In genomic region chr9:14353222-14354056, GRCh38 we compare ENCODE assay signal across 8 cellular contexts. TPM values are rescaled to one million over a fixed set of nuclear protein-coding genes. Genes with fewer than 3 reads are reported as not detected.
DNase-seq lines count a peak whose midpoint lies in the region; ATAC-seq and TF ChIP-seq lines count a peak whose summit lies in the region.

No MANE protein-coding gene starts in this region.

- no peaks in the 10 kb centered on the region; the same call in 1 of the 2 replicates for H3K9me1 ChIP-seq in IMR-90 (ENCODE audit: insufficient read depth, low read length)

- no peak overlapping the region for H3K4me3 ChIP-seq in IMR-90 (ENCODE audit: insufficient read depth, low read depth, low read length)
- no peak overlapping the region for H3K4me3 ChIP-seq in Panc1 (ENCODE audit: low read depth in 2 of 2, low read length in 2 of 2)
- peak overlapping the region; percentile 19 for H3K4me3 ChIP-seq in neuron (ENCODE audit: low read length)

- no peak overlapping the region for H3K27ac Mint-ChIP-seq in activated T-helper 1 cell treated with anti-CD3 and anti-CD28 coated beads, Interleukin-12 subunit alpha, Interleukin-12 subunit beta, Interleukin-2, Interleukin-4 antibody, amounts not matched to agents 30 ng/mL and 10 ng/mL and 1 ng/mL, durations not matched to agents 14 hours and 24 hours and 36 hours

- peak overlapping the region; percentile 28 for H2AFZ ChIP-seq in IMR-90 (replicated peaks; ENCODE audit: low read length, poor library complexity)
- peak overlapping the region; percentile 73 for H2AFZ ChIP-seq in neuron (ENCODE audit: low read depth, low read length)

- H4K20me1 ChIP-seq in IMR-90 (ENCODE audit: insufficient read depth, low read length) = peaks cover 11% of the 10 kb centered on the region; the same call in 1 of the 2 replicates

- TF ChIP-seq RAD21 in IMR-90 (IDR thresholded peaks at IDR 0.05; ENCODE audit: low read length) = peak; percentile 91

- H3K4me1 Mint-ChIP-seq in activated T-helper 1 cell treated with anti-CD3 and anti-CD28 coated beads, Interleukin-12 subunit alpha, Interleukin-12 subunit beta, Interleukin-2, Interleukin-4 antibody, amounts not matched to agents 30 ng/mL and 10 ng/mL and 1 ng/mL, durations not matched to agents 14 hours and 24 hours and 36 hours (ENCODE audit: low read depth) = peaks cover 7% of the 10 kb centered on the region

- no peak overlapping the region for H3K18ac ChIP-seq in IMR-90 (ENCODE audit: low read depth, low read length)

- no peak overlapping the region for H3K4me3 Mint-ChIP-seq in activated T-helper 1 cell treated with anti-CD3 and anti-CD28 coated beads, Interleukin-12 subunit alpha, Interleukin-12 subunit beta, Interleukin-2, Interleukin-4 antibody, amounts not matched to agents 30 ng/mL and 10 ng/mL and 1 ng/mL, durations not matched to agents 14 hours and 24 hours and 36 hours

- no peak overlapping the region for H4K91ac ChIP-seq in IMR-90 (ENCODE audit: insufficient read depth, low read depth, low read length)

- no peak overlapping the region for H4K8ac ChIP-seq in IMR-90 (ENCODE audit: low read depth in 2 of 2, low read length in 2 of 2)

- no peak overlapping the region for H4K5ac ChIP-seq in IMR-90 (ENCODE audit: low read depth, low read length)

- H3K4me1 ChIP-seq in IMR-90 (ENCODE audit: control insufficient read depth, insufficient read depth, low read length) (no peaks in the 10 kb centered on the region; the same call in 1 of the 2 replicates), Panc1 (ENCODE audit: control insufficient read depth, insufficient read depth, low read length) (no peaks in the 10 kb centered on the region), neuron (ENCODE audit: insufficient read depth, low read length) (peaks cover 26% of the 10 kb centered on the region)

- POLR2A ChIA-PET in IMR-90 (lab: Charles Lee; ENCODE audit: unreplicated experiment) = no interaction called here
- POLR2A ChIA-PET in Panc1 (lab: Charles Lee) = no interaction called here

- H3K36me3 ChIP-seq in IMR-90 (ENCODE audit: control insufficient read depth, insufficient read depth, low read length) (no peaks in the 10 kb centered on the region), Panc1 (ENCODE audit: control insufficient read depth, insufficient read depth, low read length) (no peaks in the 10 kb centered on the region), neuron (ENCODE audit: insufficient read depth, low read length) (no peaks in the 10 kb centered on the region)

- no peak overlapping the region for H2BK5ac ChIP-seq in IMR-90 (ENCODE audit: low read depth, low read length, poor library complexity, severe bottlenecking)

- H3K27me3 Mint-ChIP-seq in activated T-helper 1 cell treated with anti-CD3 and anti-CD28 coated beads, Interleukin-12 subunit alpha, Interleukin-12 subunit beta, Interleukin-2, Interleukin-4 antibody, amounts not matched to agents 30 ng/mL and 10 ng/mL and 1 ng/mL, durations not matched to agents 14 hours and 24 hours and 36 hours (ENCODE audit: insufficient read depth) = peaks cover 31% of the 10 kb centered on the region

- peaks cover 80% of the 10 kb centered on the region for H3K27me3 ChIP-seq in IMR-90 (ENCODE audit: control insufficient read depth, insufficient read depth, low read length)
- H3K27me3 ChIP-seq in Panc1 (ENCODE audit: control insufficient read depth, insufficient read depth, low read length) = no peaks in the 10 kb centered on the region
- peaks cover 37% of the 10 kb centered on the region for H3K27me3 ChIP-seq in neuron (ENCODE audit: insufficient read depth, low read length)

- no peak overlapping the region for H3K9ac ChIP-seq in IMR-90 (ENCODE audit: low read depth, low read length)

- H3K79me1 ChIP-seq in IMR-90 (ENCODE audit: low read depth in 1 of 2, low read length in 2 of 2) = no peaks in the 10 kb centered on the region

- ATAC-seq in GM21576 (IDR thresholded peaks at IDR 0.05; ENCODE audit: unreplicated experiment) = peak; percentile 89
- ATAC-seq in IMR-90 (ENCODE audit: low read depth) = peak; percentile 84
- ATAC-seq in Panc1 = peak; percentile 86

- H3K4ac ChIP-seq in IMR-90 (ENCODE audit: low read depth, low read length) = no peak overlapping the region

- H2BK120ac ChIP-seq in IMR-90 (ENCODE audit: low read depth, low read length) = no peak overlapping the region

- peak; percentile 85 for TF ChIP-seq CTCF in IMR-90 (conservative IDR thresholded peaks at IDR 0.05; ENCODE audit: low read depth, low read length)
- peak; percentile 74 for TF ChIP-seq CTCF in Panc1 (IDR thresholded peaks at IDR 0.05)

- no peaks in the 10 kb centered on the region for H3K36me3 Mint-ChIP-seq in activated T-helper 1 cell treated with anti-CD3 and anti-CD28 coated beads, Interleukin-12 subunit alpha, Interleukin-12 subunit beta, Interleukin-2, Interleukin-4 antibody, amounts not matched to agents 30 ng/mL and 10 ng/mL and 1 ng/mL, durations not matched to agents 14 hours and 24 hours and 36 hours (ENCODE audit: low read depth)

- no peak overlapping the region for H3K23ac ChIP-seq in IMR-90 (ENCODE audit: low read depth, low read length)

- peak overlapping the region; percentile 61; the same call in 1 of the 2 replicates for H3K4me2 ChIP-seq in IMR-90 (ENCODE audit: low read depth, low read length)

- WGBS in IMR-90 (ENCODE audit: extremely low coverage in 2 of 2, insufficient read length in 1 of 2), 2 experiments = 0% methylated on average over 9 of the region's 18 CpGs; no CpG with 5 or more reads in 1 of the 2 experiments

- CTCF ChIA-PET in IMR-90 (lab: Yijun Ruan, JAX) = interaction anchor here (0.6 to 2.0 kb wide), 13 partner anchors 8 to 1491 kb away, joined by 3 to 17 read pairs (median 3); no protein-coding TSS in a partner anchor
- CTCF ChIA-PET in Panc1 (lab: Charles Lee) = no interaction called here

- TF ChIP-seq POLR2A in IMR-90 (IDR thresholded peaks at IDR 0.05; ENCODE audit: low read depth, low read length) = no peak

- no peak overlapping the region for H2AK5ac ChIP-seq in IMR-90 (ENCODE audit: low read depth, low read length)

- dilution Hi-C loops in IMR-90 (cut with HindIII; ENCODE audit: low sequenced_read_pairs, unreplicated experiment) = no loop called here

- no peaks in the 10 kb centered on the region; the same call in 1 of the 2 replicates for H3K9me3 ChIP-seq in IMR-90 (ENCODE audit: control insufficient read depth, insufficient read depth, low read length)
- no peaks in the 10 kb centered on the region for H3K9me3 ChIP-seq in Panc1 (ENCODE audit: control insufficient read depth, insufficient read depth, low read depth, low read length)
- no peaks in the 10 kb centered on the region for H3K9me3 ChIP-seq in neuron (ENCODE audit: low read length)

- intact Hi-C loops in IMR-90 (cut with micrococcal nuclease) = loop anchor here (1.0 to 10.0 kb wide), 6 partner anchors 69 to 1319 kb away; no protein-coding TSS in a partner anchor
- intact Hi-C loops in Panc1 (cut with micrococcal nuclease; ENCODE audit: unreplicated experiment) = no loop called here
- intact Hi-C loops in activated T-helper 1 cell treated with anti-CD3 and anti-CD28 coated beads, Interleukin-12 subunit alpha, Interleukin-12 subunit beta, Interleukin-2, Interleukin-4 antibody, amounts not matched to agents 30 ng/mL and 10 ng/mL and 1 ng/mL, durations not matched to agents 14 hours and 24 hours and 36 hours (cut with micrococcal nuclease) = loop anchor here (2.0 to 5.0 kb wide), 3 partner anchors 141 to 1001 kb away; no protein-coding TSS in a partner anchor

- DNase-seq in DMS79 treated with DMSO at 0.1 percent for 48 hours (lab: John Stamatoyannopoulos, UW) (peak; percentile 94), IMR-90 (peak; percentile 67), Panc1 (ENCODE audit: low read depth, low spot score) (no peak), fibroblast of peridontal ligament (ENCODE audit: extremely low read depth) (peak; percentile 81), stromal cell of bone marrow (ENCODE audit: low read depth) (peak; percentile 54)
- DNase-seq in activated T-helper 1 cell treated with anti-CD3 and anti-CD28 coated beads, Interleukin-12 subunit alpha, Interleukin-12 subunit beta, Interleukin-2, Interleukin-4 antibody, amounts not matched to agents 30 ng/mL and 10 ng/mL and 1 ng/mL, durations not matched to agents 14 hours and 24 hours and 36 hours (ENCODE audit: low spot score) = peak; percentile 57

- H3K56ac ChIP-seq in IMR-90 (ENCODE audit: extremely low read depth, insufficient read depth, low read length) = no peak overlapping the region

- H3K27ac ChIP-seq in IMR-90 (ENCODE audit: insufficient read depth, low read length) (no peak overlapping the region), Panc1 (ENCODE audit: low read length) (no peak overlapping the region)

- H3K9me3 Mint-ChIP-seq in activated T-helper 1 cell treated with anti-CD3 and anti-CD28 coated beads, Interleukin-12 subunit alpha, Interleukin-12 subunit beta, Interleukin-2, Interleukin-4 antibody, amounts not matched to agents 30 ng/mL and 10 ng/mL and 1 ng/mL, durations not matched to agents 14 hours and 24 hours and 36 hours = no peaks in the 10 kb centered on the region

- H2BK15ac ChIP-seq in IMR-90 (ENCODE audit: low read depth, low read length) = no peak overlapping the region

- no peak overlapping the region for H2BK20ac ChIP-seq in IMR-90 (ENCODE audit: low read depth, low read length)

- BruUV-seq in IMR-90 (replicated peaks; lab: Mats Ljungman, UMichigan) = no TSS peak
- no TSS peak for BruUV-seq in Panc1 (replicated peaks; lab: Mats Ljungman, UMichigan)

- in situ Hi-C loops in IMR-90 (cut with MboI; ENCODE audit: low sequenced_read_pairs) = loop anchor here (10.0 kb wide), 2 partner anchors 929 to 1319 kb away; no protein-coding TSS in a partner anchor
- in situ Hi-C loops in Panc1 (cut with HindIII; ENCODE audit: low pct_unique_long_range_greater_than_20kb, low sequenced_read_pairs) = no loop called here

- H2AK9ac ChIP-seq in IMR-90 (replicated peaks; ENCODE audit: low read depth, low read length, poor library complexity) = no peak overlapping the region

- H3K14ac ChIP-seq in IMR-90 (replicated peaks; ENCODE audit: low read depth, low read length) = no peak overlapping the region

TF ChIP-seq in IMR-90, 13 proteins besides CTCF, POLR2A, EP300 and RAD21 (continues in another document):
- TF ChIP-seq MXI1 (IDR thresholded peaks at IDR 0.05; ENCODE audit: borderline replicate concordance, low read depth, low read length) = no peak

RNA-seq across cellular contexts. Expression of gene NFIB, which starts 39.5 kb away (rescaled TPM):
- total RNA-seq in IMR-90 (2012; rRNA removed) (2.0 and 2.2 TPM in 2 replicates), Panc1 (2021; ENCODE audit: unreplicated experiment) (26.7 TPM)
- 1.2 and 1.4 TPM in 2 replicates for polyA plus RNA-seq in IMR-90 (2012; rRNA removed)
- 0.55 and 0.99 TPM in 2 replicates for polyA plus RNA-seq in IMR-90 (2012; cell fraction: cytosol; rRNA removed)
- 0.38 and 2.1 TPM in 2 replicates for polyA plus RNA-seq in IMR-90 (2012; cell fraction: nucleus; rRNA removed; ENCODE audit: low replicate concordance)
- 5.0 TPM for polyA plus RNA-seq in Panc1 (2012; ENCODE audit: insufficient read length)
- total RNA-seq in activated T-helper 1 cell treated with anti-CD3 and anti-CD28 coated beads, Interleukin-12 subunit alpha, Interleukin-12 subunit beta, Interleukin-2, Interleukin-4 antibody, amounts not matched to agents 30 ng/mL and 10 ng/mL and 1 ng/mL, durations not matched to agents 14 hours and 24 hours and 36 hours = not detected in 2 replicates
